Comparison of ENCODE assay signal across 10 cellular contexts in genomic region chr18:21629089-21629832, GRCh38. TPM values are rescaled to one million over a fixed set of nuclear protein-coding genes. Genes with fewer than 3 reads are reported as not detected.
DNase-seq lines count a peak whose midpoint lies in the region; ATAC-seq lines count a peak whose summit lies in the region.
"Had no signal": no experiment of that assay in that cellular context is flagged by ENCODE, and none has a peak within 500 bp of the region (broad histone marks: within the 10 kb centered on the region; RNA-seq: fewer than 3 reads in every experiment).

No MANE protein-coding gene starts in this region.

- H3K4me1 Mint-ChIP-seq in activated naive CD4-positive, alpha-beta T cell treated with anti-CD3 and anti-CD28 coated beads, Interleukin-2, amount 10 ng/mL, durations not matched to agents 7 days and 5 days: peaks cover 18% of the 10 kb centered on the region
- peaks cover 7 to 11% of the 10 kb centered on the region in 2 donors for H3K4me1 Mint-ChIP-seq in stimulated activated naive B cell treated with anti-CD40 and anti-IgM and Interleukin-4, amounts not matched to agents 10 μg/mL and 1 μg/mL and 100 μg/mL, for 72 hours

- H3K36me3 Mint-ChIP-seq in activated naive CD4-positive, alpha-beta T cell treated with anti-CD3 and anti-CD28 coated beads, Interleukin-2, amount 10 ng/mL, durations not matched to agents 7 days and 5 days: peaks cover 50% of the 10 kb centered on the region
- peaks cover 27 to 32% of the 10 kb centered on the region in 2 donors for H3K36me3 Mint-ChIP-seq in stimulated activated naive B cell treated with anti-CD40 and anti-IgM and Interleukin-4, amounts not matched to agents 10 μg/mL and 1 μg/mL and 100 μg/mL, for 72 hours

- H3K27ac Mint-ChIP-seq in activated naive CD4-positive, alpha-beta T cell treated with anti-CD3 and anti-CD28 coated beads, Interleukin-2, amount 10 ng/mL, durations not matched to agents 7 days and 5 days: peak overlapping the region; percentile 0
- peak overlapping the region; percentile 22 for H3K27ac Mint-ChIP-seq in stimulated activated naive B cell treated with anti-CD40 and anti-IgM and Interleukin-4, amounts not matched to agents 10 μg/mL and 1 μg/mL and 100 μg/mL, for 72 hours

- peak; percentile 98 for ATAC-seq in HG02571 (IDR thresholded peaks at IDR 0.05; ENCODE audit: unreplicated experiment)
- ATAC-seq in HG03520 (IDR thresholded peaks at IDR 0.05; ENCODE audit: unreplicated experiment): peak; percentile 96
- ATAC-seq in stimulated activated naive B cell treated with anti-CD40 and anti-IgM and Interleukin-4, amounts not matched to agents 10 μg/mL and 1 μg/mL and 100 μg/mL, for 72 hours (replicated peaks): peak in 1 of 2 donors; percentile 16
- ATAC-seq: activated T-cell treated with anti-CD3 and anti-CD28 coated beads, Interleukin-2, amount 50 U/mL, for 4 hours had no signal

- H3K27me3 Mint-ChIP-seq in activated naive CD4-positive, alpha-beta T cell treated with anti-CD3 and anti-CD28 coated beads, Interleukin-2, amount 10 ng/mL, durations not matched to agents 7 days and 5 days: no peaks in the 10 kb centered on the region
- H3K27me3 Mint-ChIP-seq in stimulated activated naive B cell treated with anti-CD40 and anti-IgM and Interleukin-4, amounts not matched to agents 10 μg/mL and 1 μg/mL and 100 μg/mL, for 72 hours: no peaks in the 10 kb centered on the region

- CTCF ChIA-PET in activated naive CD4-positive, alpha-beta T cell treated with anti-CD3 and anti-CD28 coated beads, Interleukin-2, amount 10 ng/mL, durations not matched to agents 7 days and 5 days (lab: Charles Lee): interaction anchor here (1.0 kb wide), 2 partner anchors 24 to 28 kb away, joined by 3 read pairs; partner anchors contain the start of gene ESCO1

- no peak for DNase-seq in activated naive CD4-positive, alpha-beta T cell treated with anti-CD3 and anti-CD28 coated beads, Interleukin-2, amount 10 ng/mL, durations not matched to agents 7 days and 5 days
- no peak for DNase-seq in activated naive CD4-positive, alpha-beta T cell treated with anti-CD3 and anti-CD28 coated beads, Interleukin-2, amount 50 U/mL, for 16 hours
- no peak for DNase-seq in stimulated activated naive B cell treated with anti-CD40 and anti-IgM and Interleukin-4, amounts not matched to agents 10 μg/mL and 1 μg/mL and 100 μg/mL, for 72 hours
- DNase-seq in 8988T (no peak), A172 (ENCODE audit: low spot score) (no peak)
- DNase-seq in stimulated activated CD4-positive, alpha-beta T cell treated with anti-CD3 and anti-CD28 coated beads, Interleukin-2, amount 100 ng/mL, for 24 hours: no peak
- DNase-seq: activated T-cell treated with anti-CD3 and anti-CD28 coated beads, Interleukin-2, amount 50 U/mL, for 4 hours; MM.1S had no signal

- no peaks in the 10 kb centered on the region for H3K9me3 Mint-ChIP-seq in activated naive CD4-positive, alpha-beta T cell treated with anti-CD3 and anti-CD28 coated beads, Interleukin-2, amount 10 ng/mL, durations not matched to agents 7 days and 5 days
- no peaks in the 10 kb centered on the region for H3K9me3 Mint-ChIP-seq in stimulated activated naive B cell treated with anti-CD40 and anti-IgM and Interleukin-4, amounts not matched to agents 10 μg/mL and 1 μg/mL and 100 μg/mL, for 72 hours
- H3K9me3 Mint-ChIP-seq: activated T-cell treated with anti-CD3 and anti-CD28 coated beads, Interleukin-2, amount 50 U/mL, for 4 hours had no signal

- H3K4me3 Mint-ChIP-seq in activated naive CD4-positive, alpha-beta T cell treated with anti-CD3 and anti-CD28 coated beads, Interleukin-2, amount 10 ng/mL, durations not matched to agents 7 days and 5 days: no peak overlapping the region
- no peak overlapping the region for H3K4me3 Mint-ChIP-seq in stimulated activated naive B cell treated with anti-CD40 and anti-IgM and Interleukin-4, amounts not matched to agents 10 μg/mL and 1 μg/mL and 100 μg/mL, for 72 hours
- H3K4me3 Mint-ChIP-seq: activated T-cell treated with anti-CD3 and anti-CD28 coated beads, Interleukin-2, amount 50 U/mL, for 4 hours had no signal

RNA-seq across cellular contexts. Expression of gene SNRPD1, which starts 17.1 kb away (rescaled TPM):
- 69.5 and 94.1 TPM in 2 replicates for total RNA-seq in A172 (2014; rRNA removed; shearing (Covaris generic))

RNA-seq across cellular contexts. Expression of gene ESCO1, which starts 28.8 kb away (rescaled TPM):
- 21.4 and 29.2 TPM in 2 replicates for total RNA-seq in A172 (2014; rRNA removed; shearing (Covaris generic))
